8 cellular contexts compared by ENCODE assay signal in the genomic region with DNA sequence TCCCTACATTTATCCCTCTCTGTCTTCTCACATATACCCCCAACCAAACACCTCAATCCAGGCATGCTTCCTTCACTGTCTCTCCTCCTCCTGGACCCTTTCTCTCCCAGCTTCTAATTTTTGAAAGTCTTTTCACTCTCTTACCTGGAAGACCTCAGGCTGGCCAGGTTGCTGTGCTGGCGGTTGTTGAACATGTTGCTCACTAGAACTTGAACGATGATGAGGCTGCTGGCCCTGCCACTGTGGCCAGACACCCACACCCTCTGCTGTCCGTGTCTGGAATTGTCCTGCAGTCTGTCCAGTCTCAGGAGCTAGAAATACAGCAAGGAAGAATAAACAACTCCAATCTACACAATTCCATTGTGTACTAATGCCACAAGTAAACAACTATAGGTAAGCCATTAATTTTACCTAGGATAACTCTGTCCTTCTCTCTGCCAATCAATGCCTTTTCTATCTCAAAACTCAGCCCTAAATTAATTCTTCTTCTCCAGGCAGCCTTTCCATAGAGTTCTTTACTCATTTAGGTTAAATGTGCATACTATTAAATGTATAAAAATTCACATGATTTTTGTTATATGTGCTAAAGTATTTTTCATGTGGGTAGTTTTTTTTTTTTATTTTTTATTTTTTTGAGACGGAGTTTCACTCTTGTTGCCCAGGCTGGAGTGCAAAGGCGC. TPM values are rescaled to one million over a fixed set of nuclear protein-coding genes. Genes with fewer than 3 reads are reported as not detected.
DNase-seq lines count a peak whose midpoint lies in the region; ATAC-seq, FAIRE-seq and TF ChIP-seq lines count a peak whose summit lies in the region.

No MANE protein-coding gene starts in this region.

- H3K27ac ChIP-seq in left ventricle myocardium inferior (replicated peaks) (no peak overlapping the region), small intestine (ENCODE audit: low read depth in 1 of 2, low read length in 1 of 2) (no peak overlapping the region)

- H3K9me3 ChIP-seq in left ventricle myocardium inferior (replicated peaks) (no peaks in the 10 kb centered on the region), small intestine (ENCODE audit: control insufficient read depth, low read depth) (no peaks in the 10 kb centered on the region)

- 54 to 56% (median 55%) methylated on average over 5 of the region's 5 CpGs for WGBS in small intestine, 3 donors

- H3K9me3 Mint-ChIP-seq in activated T-helper 1 cell treated with anti-CD3 and anti-CD28 coated beads, Interleukin-12 subunit alpha, Interleukin-12 subunit beta, Interleukin-2, Interleukin-4 antibody, amounts not matched to agents 30 ng/mL and 10 ng/mL and 1 ng/mL, durations not matched to agents 14 hours and 24 hours and 36 hours: no peaks in the 10 kb centered on the region

- H3K4me1 ChIP-seq in left ventricle myocardium inferior (no peaks in the 10 kb centered on the region), small intestine (ENCODE audit: control insufficient read depth in 2 of 2, insufficient read depth in 1 of 2, low read depth in 1 of 2, low read length in 1 of 2) (no peaks in the 10 kb centered on the region)

- FAIRE-seq in small intestine (lab: Jason Lieb, UNC): no peak

- DNase-seq in AG04449 (ENCODE audit: low read depth, low spot score): no peak
- no peak for DNase-seq in GM12864 (ENCODE audit: low read depth)
- peak; percentile 38 for DNase-seq in NCI-H2107 treated with DMSO at 0.1 percent for 48 hours (lab: John Stamatoyannopoulos, UW; ENCODE audit: unreplicated experiment)
- peak; percentile 6 for DNase-seq in activated CD4-positive, alpha-beta T cell treated with anti-CD3 and anti-CD28 coated beads, Interleukin-2, amount 50 U/mL, for 1 hour
- DNase-seq in left ventricle myocardium inferior: peak; percentile 44
- peak; percentile 61 for DNase-seq in small intestine
- DNase-seq in activated T-helper 1 cell treated with anti-CD3 and anti-CD28 coated beads, Interleukin-12 subunit alpha, Interleukin-12 subunit beta, Interleukin-2, Interleukin-4 antibody, amounts not matched to agents 30 ng/mL and 10 ng/mL and 1 ng/mL, durations not matched to agents 14 hours and 24 hours and 36 hours (ENCODE audit: low spot score): no peak

- peaks cover 82% of the 10 kb centered on the region for H3K36me3 ChIP-seq in left ventricle myocardium inferior
- H3K36me3 ChIP-seq in small intestine (ENCODE audit: control insufficient read depth in 2 of 2, insufficient read depth in 2 of 2, low read length in 2 of 2): peaks cover 29% of the 10 kb centered on the region in 2 donors

- peaks cover 2% of the 10 kb centered on the region for H3K4me1 Mint-ChIP-seq in activated T-helper 1 cell treated with anti-CD3 and anti-CD28 coated beads, Interleukin-12 subunit alpha, Interleukin-12 subunit beta, Interleukin-2, Interleukin-4 antibody, amounts not matched to agents 30 ng/mL and 10 ng/mL and 1 ng/mL, durations not matched to agents 14 hours and 24 hours and 36 hours (ENCODE audit: low read depth)

- H3K4me3 ChIP-seq in AG04449 (ENCODE audit: low read depth, low read length) (no peak overlapping the region), GM12864 (ENCODE audit: low read depth, low read length) (no peak overlapping the region), left ventricle myocardium inferior (no peak overlapping the region), small intestine (ENCODE audit: low read depth in 1 of 2, low read length in 2 of 2) (no peak overlapping the region)

- TF ChIP-seq CTCF in AG04449 (IDR thresholded peaks at IDR 0.05; ENCODE audit: insufficient read depth, low read length, missing control alignments) (peak; percentile 83), GM12864 (IDR thresholded peaks at IDR 0.05; ENCODE audit: low read depth, low read length, missing control alignments) (peak; percentile 62), left ventricle myocardium inferior (IDR thresholded peaks at IDR 0.05; ENCODE audit: borderline replicate concordance) (peak; percentile 70)

- intact Hi-C loops in left ventricle myocardium inferior (cut with micrococcal nuclease): no loop called here
- intact Hi-C loops in activated T-helper 1 cell treated with anti-CD3 and anti-CD28 coated beads, Interleukin-12 subunit alpha, Interleukin-12 subunit beta, Interleukin-2, Interleukin-4 antibody, amounts not matched to agents 30 ng/mL and 10 ng/mL and 1 ng/mL, durations not matched to agents 14 hours and 24 hours and 36 hours (cut with micrococcal nuclease): no loop called here

- H3K4me3 Mint-ChIP-seq in activated T-helper 1 cell treated with anti-CD3 and anti-CD28 coated beads, Interleukin-12 subunit alpha, Interleukin-12 subunit beta, Interleukin-2, Interleukin-4 antibody, amounts not matched to agents 30 ng/mL and 10 ng/mL and 1 ng/mL, durations not matched to agents 14 hours and 24 hours and 36 hours: no peak overlapping the region

- no peak overlapping the region for H3K27ac Mint-ChIP-seq in activated T-helper 1 cell treated with anti-CD3 and anti-CD28 coated beads, Interleukin-12 subunit alpha, Interleukin-12 subunit beta, Interleukin-2, Interleukin-4 antibody, amounts not matched to agents 30 ng/mL and 10 ng/mL and 1 ng/mL, durations not matched to agents 14 hours and 24 hours and 36 hours

- POLR2A ChIA-PET in AG04449 (lab: Yijun Ruan, JAX): no interaction called here

- no peaks in the 10 kb centered on the region for H3K27me3 Mint-ChIP-seq in activated T-helper 1 cell treated with anti-CD3 and anti-CD28 coated beads, Interleukin-12 subunit alpha, Interleukin-12 subunit beta, Interleukin-2, Interleukin-4 antibody, amounts not matched to agents 30 ng/mL and 10 ng/mL and 1 ng/mL, durations not matched to agents 14 hours and 24 hours and 36 hours (ENCODE audit: insufficient read depth)

- CTCF ChIA-PET in AG04449 (lab: Yijun Ruan, JAX): interaction anchor here (0.6 to 3.5 kb wide), 32 partner anchors 11 to 365 kb away, joined by 3 to 46 read pairs (median 4); a partner anchor contains a TSS

- H3K27me3 ChIP-seq in left ventricle myocardium inferior (ENCODE audit: low read depth) (no peaks in the 10 kb centered on the region), small intestine (ENCODE audit: control insufficient read depth in 2 of 2, insufficient read depth in 2 of 2, low read length in 2 of 2) (no peaks in the 10 kb centered on the region)

- no peak for ATAC-seq in HG02852 (IDR thresholded peaks at IDR 0.05; ENCODE audit: unreplicated experiment)

- H3K36me3 Mint-ChIP-seq in activated T-helper 1 cell treated with anti-CD3 and anti-CD28 coated beads, Interleukin-12 subunit alpha, Interleukin-12 subunit beta, Interleukin-2, Interleukin-4 antibody, amounts not matched to agents 30 ng/mL and 10 ng/mL and 1 ng/mL, durations not matched to agents 14 hours and 24 hours and 36 hours (ENCODE audit: low read depth): peaks cover 20% of the 10 kb centered on the region

RNA-seq across cellular contexts. Expression of a gene that starts 5.1 kb away (rescaled TPM):
- total RNA-seq in left ventricle myocardium inferior: 8.2 TPM
- 10 to 100 TPM in 2 of 3 donors, 1 to 10 TPM in 1; 8.1 to 26.4 (median 15.7) TPM for polyA plus RNA-seq in small intestine
- 1.8 and 2.7 TPM in 2 replicates for total RNA-seq in activated T-helper 1 cell treated with anti-CD3 and anti-CD28 coated beads, Interleukin-12 subunit alpha, Interleukin-12 subunit beta, Interleukin-2, Interleukin-4 antibody, amounts not matched to agents 30 ng/mL and 10 ng/mL and 1 ng/mL, durations not matched to agents 14 hours and 24 hours and 36 hours

RNA-seq across cellular contexts. Expression of a gene that starts 47.6 kb away (rescaled TPM):
- total RNA-seq in left ventricle myocardium inferior: 27.5 TPM
- polyA plus RNA-seq in small intestine: 100 to 1,000 TPM in 1 of 3 donors, 10 to 100 TPM in 2; 34.0 to 128 (median 61.6) TPM
- total RNA-seq in activated T-helper 1 cell treated with anti-CD3 and anti-CD28 coated beads, Interleukin-12 subunit alpha, Interleukin-12 subunit beta, Interleukin-2, Interleukin-4 antibody, amounts not matched to agents 30 ng/mL and 10 ng/mL and 1 ng/mL, durations not matched to agents 14 hours and 24 hours and 36 hours: 31.7 and 34.2 TPM in 2 replicates

Comparison
In these comparisons a context has a peak if more than half of its experiments do, and no peak if none do; other contexts are left out.
1. DNase-seq: peak in NCI-H2107 treated with DMSO at 0.1 percent for 48 hours (single experiment), activated CD4-positive, alpha-beta T cell treated with anti-CD3 and anti-CD28 coated beads, Interleukin-2, amount 50 U/mL, for 1 hour (single experiment), left ventricle myocardium inferior (single experiment) and small intestine (single experiment); none in AG04449 (single experiment), GM12864 (single experiment) and activated T-helper 1 cell treated with anti-CD3 and anti-CD28 coated beads, Interleukin-12 subunit alpha, Interleukin-12 subunit beta, Interleukin-2, Interleukin-4 antibody, amounts not matched to agents 30 ng/mL and 10 ng/mL and 1 ng/mL, durations not matched to agents 14 hours and 24 hours and 36 hours (single experiment).
2. Peak in every context shown above with its lines, with median percentiles within 50 percentile points of each other: CTCF ChIP-seq.